In the genomic region with DNA sequence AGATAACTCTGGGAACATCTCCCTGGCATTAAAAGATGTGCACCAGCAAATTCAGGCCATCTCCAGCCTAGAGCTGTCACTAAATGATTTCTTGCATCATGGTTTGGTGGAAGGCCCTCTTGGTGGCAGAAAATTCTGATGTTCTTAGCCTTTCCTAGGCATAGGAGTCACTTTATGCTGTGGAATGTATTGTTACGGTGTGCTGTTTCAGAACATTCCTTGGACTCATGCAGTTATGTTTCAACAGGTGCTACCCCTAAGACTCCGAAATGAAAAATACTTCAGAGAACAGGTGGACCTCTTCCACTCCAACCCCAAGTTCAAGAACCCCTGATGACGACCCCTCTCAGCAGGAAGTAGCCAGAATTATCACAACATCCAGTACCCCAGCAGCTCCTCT, we compare ENCODE assay signal across 10 cellular contexts. TPM values are rescaled to one million over a fixed set of nuclear protein-coding genes. Genes with fewer than 3 reads are reported as not detected.
DNase-seq lines count a peak whose midpoint lies in the region; ATAC-seq and TF ChIP-seq lines count a peak whose summit lies in the region.
"Had no signal": no experiment of that assay in that cellular context is flagged by ENCODE, and none has a peak within 500 bp of the region (broad histone marks: within the 10 kb centered on the region; RNA-seq: fewer than 3 reads in every experiment).

No MANE protein-coding gene starts in this region.

- H3K4me1 ChIP-seq in osteoblast (ENCODE audit: insufficient read depth, low read length): peaks cover 14% of the 10 kb centered on the region

- no peaks in the 10 kb centered on the region for H4K20me1 ChIP-seq in osteoblast (ENCODE audit: insufficient read depth, low read length)

- ATAC-seq in GM19463 (IDR thresholded peaks at IDR 0.05; ENCODE audit: unreplicated experiment) (no peak), GM19328 (IDR thresholded peaks at IDR 0.05; ENCODE audit: unreplicated experiment) (no peak), HG03432 (IDR thresholded peaks at IDR 0.05; ENCODE audit: unreplicated experiment) (no peak)
- ATAC-seq in activated T-cell treated with anti-CD3 and anti-CD28 coated beads, Interleukin-2, amount 50 U/mL, for 4 hours: no peak

- H3K36me3 ChIP-seq in osteoblast (ENCODE audit: insufficient read depth, low read length): no peaks in the 10 kb centered on the region

- H3K9me3 ChIP-seq in osteoblast (ENCODE audit: low read depth, low read length): no peaks in the 10 kb centered on the region

- intact Hi-C loops in CD14-positive monocyte (cut with micrococcal nuclease): no loop called here

- H3K4me3 Mint-ChIP-seq in CD14-positive monocyte: no peak overlapping the region
- no peak overlapping the region for H3K4me3 Mint-ChIP-seq in activated T-cell treated with anti-CD3 and anti-CD28 coated beads, Interleukin-2, amount 50 U/mL, for 4 hours
- H3K4me3 Mint-ChIP-seq: activated CD4-positive, alpha-beta memory T cell treated with anti-CD3 and anti-CD28 coated beads for 36 hours had no signal

- H3K4me3 ChIP-seq in LNCaP clone FGC (ENCODE audit: low read depth, low read length): no peak overlapping the region
- H3K4me3 ChIP-seq in osteoblast (ENCODE audit: insufficient read depth, low read length): no peak overlapping the region

- H3K79me2 ChIP-seq in osteoblast (ENCODE audit: insufficient read depth, low read length): no peaks in the 10 kb centered on the region

- peaks cover 0 to 5% (median 2%) of the 10 kb centered on the region in 7 donors for H3K9me3 Mint-ChIP-seq in CD14-positive monocyte
- H3K9me3 Mint-ChIP-seq in activated T-cell treated with anti-CD3 and anti-CD28 coated beads, Interleukin-2, amount 50 U/mL, for 4 hours: no peaks in the 10 kb centered on the region
- H3K9me3 Mint-ChIP-seq: activated CD4-positive, alpha-beta memory T cell treated with anti-CD3 and anti-CD28 coated beads for 36 hours had no signal

- no peaks in the 10 kb centered on the region for H3K27me3 ChIP-seq in osteoblast (ENCODE audit: insufficient read depth, low read length)

- no peak for DNase-seq in CD14-positive monocyte (ENCODE audit: low spot score)
- DNase-seq in LNCaP clone FGC (ENCODE audit: low read depth): no peak
- peak; percentile 17 for DNase-seq in dedifferentiated amniotic fluid mesenchymal stem cell (ENCODE audit: extremely low spot score)
- DNase-seq in osteoblast (ENCODE audit: insufficient read length, low spot score, missing footprints): peak; percentile 47
- no peak for DNase-seq in activated T-cell treated with anti-CD3 and anti-CD28 coated beads, Interleukin-2, amount 50 U/mL, for 4 hours
- DNase-seq: activated CD4-positive, alpha-beta memory T cell treated with anti-CD3 and anti-CD28 coated beads for 36 hours; islet precursor cell had no signal

- H2AFZ ChIP-seq in osteoblast (ENCODE audit: low read length): peak overlapping the region; percentile 81

- peak overlapping the region; percentile 71 for H3K4me2 ChIP-seq in osteoblast (ENCODE audit: insufficient read depth, low read length)

- peak overlapping the region; percentile 74 for H3K27ac ChIP-seq in osteoblast (ENCODE audit: low read depth, low read length)

- TF ChIP-seq CTCF in CD14-positive monocyte (IDR thresholded peaks at IDR 0.05) (peak; percentile 27), LNCaP clone FGC (IDR thresholded peaks at IDR 0.05; ENCODE audit: control insufficient read depth, extremely low read depth, insufficient read depth) (peak; percentile 39), osteoblast (IDR thresholded peaks at IDR 0.05; ENCODE audit: extremely low read depth, low read depth, low read length) (peak; percentile 35)

- peaks cover 0 to 3% (median 1%) of the 10 kb centered on the region in 3 donors for H3K27me3 Mint-ChIP-seq in CD14-positive monocyte (ENCODE audit: low read depth in 3 of 3)
- no peaks in the 10 kb centered on the region for H3K27me3 Mint-ChIP-seq in activated T-cell treated with anti-CD3 and anti-CD28 coated beads, Interleukin-2, amount 50 U/mL, for 4 hours (ENCODE audit: low read depth)
- H3K27me3 Mint-ChIP-seq: activated CD4-positive, alpha-beta memory T cell treated with anti-CD3 and anti-CD28 coated beads for 36 hours had no signal

- H3K36me3 Mint-ChIP-seq in CD14-positive monocyte: no peaks in the 10 kb centered on the region
- H3K36me3 Mint-ChIP-seq in activated T-cell treated with anti-CD3 and anti-CD28 coated beads, Interleukin-2, amount 50 U/mL, for 4 hours (ENCODE audit: insufficient read depth): no peaks in the 10 kb centered on the region
- H3K36me3 Mint-ChIP-seq: activated CD4-positive, alpha-beta memory T cell treated with anti-CD3 and anti-CD28 coated beads for 36 hours had no signal

- no peaks in the 10 kb centered on the region for H3K4me1 Mint-ChIP-seq in CD14-positive monocyte
- no peaks in the 10 kb centered on the region for H3K4me1 Mint-ChIP-seq in activated T-cell treated with anti-CD3 and anti-CD28 coated beads, Interleukin-2, amount 50 U/mL, for 4 hours (ENCODE audit: low read depth)

- peak overlapping the region in 1 of 7 donors; percentile 14 for H3K27ac Mint-ChIP-seq in CD14-positive monocyte
- H3K27ac Mint-ChIP-seq: activated CD4-positive, alpha-beta memory T cell treated with anti-CD3 and anti-CD28 coated beads for 36 hours had no signal

RNA-seq across cellular contexts. Expression of a gene that starts 20.3 kb away (rescaled TPM):
- polyA plus RNA-seq in CD14-positive monocyte: 10 to 100 TPM; 64.8 to 79.6 TPM
- 107 and 123 TPM in 2 replicates for total RNA-seq in osteoblast
- total RNA-seq in activated T-cell treated with anti-CD3 and anti-CD28 coated beads, Interleukin-2, amount 50 U/mL, for 4 hours: 10 to 100 TPM; 19.8 to 23.3 (median 21.6) TPM

Comparison
In these comparisons a context has a peak if more than half of its experiments do, and no peak if none do; other contexts are left out.
1. DNase-seq: peak in dedifferentiated amniotic fluid mesenchymal stem cell (single experiment) and osteoblast (single experiment); none in CD14-positive monocyte (single experiment), LNCaP clone FGC (single experiment) and activated T-cell treated with anti-CD3 and anti-CD28 coated beads, Interleukin-2, amount 50 U/mL, for 4 hours (single experiment).
2. Peak in every context shown above with its lines, with median percentiles within 50 percentile points of each other: CTCF ChIP-seq.